ENCODE assay signal across 10 cellular contexts in genomic region chr1:184866991-184867788, GRCh38.
DNase-seq lines count a peak whose midpoint lies in the region; ATAC-seq and TF ChIP-seq lines count a peak whose summit lies in the region.
"Had no signal": no experiment of that assay in that cellular context is flagged by ENCODE, and none has a peak within 500 bp of the region (broad histone marks: within the 10 kb centered on the region; RNA-seq: fewer than 3 reads in every experiment).

No MANE protein-coding gene starts in this region.

- H3K9me3 ChIP-seq in breast epithelium (no peaks in the 10 kb centered on the region), osteoblast (ENCODE audit: low read depth, low read length) (no peaks in the 10 kb centered on the region), hepatocyte (ENCODE audit: low read depth) (no peaks in the 10 kb centered on the region)

- peak overlapping the region; percentile 80 to 82 for H3K27ac ChIP-seq in breast epithelium
- H3K27ac ChIP-seq in osteoblast (ENCODE audit: low read depth, low read length) = no peak overlapping the region
- no peak overlapping the region for H3K27ac ChIP-seq in hepatocyte
- H3K27ac ChIP-seq: 22Rv1, cardiac muscle cell had no signal

- H3K36me3 ChIP-seq in breast epithelium = no peaks in the 10 kb centered on the region
- no peaks in the 10 kb centered on the region for H3K36me3 ChIP-seq in osteoblast (ENCODE audit: insufficient read depth, low read length)
- no peaks in the 10 kb centered on the region for H3K36me3 ChIP-seq in hepatocyte (replicated peaks; ENCODE audit: insufficient read depth, low read depth)
- H3K36me3 ChIP-seq: cardiac muscle cell had no signal

- 78% methylated on average over 6 of the region's 6 CpGs for WGBS in hepatocyte (ENCODE audit: low lambda C conversion rate, missing lambda C conversion rate)

- intact Hi-C loops in breast epithelium (cut with DNase I; ENCODE audit: low total_unique reads) = no loop called here

- H3K4me2 ChIP-seq in osteoblast (ENCODE audit: insufficient read depth, low read length) = peak overlapping the region; percentile 53
- H3K4me2 ChIP-seq in hepatocyte = no peak overlapping the region

- TF ChIP-seq CTCF in breast epithelium (IDR thresholded peaks at IDR 0.05) (no peak), osteoblast (IDR thresholded peaks at IDR 0.05; ENCODE audit: extremely low read depth, low read depth, low read length) (no peak), hepatocyte (IDR thresholded peaks at IDR 0.05; ENCODE audit: poor library complexity) (no peak)

- H3K27me3 ChIP-seq in breast epithelium = no peaks in the 10 kb centered on the region
- H3K27me3 ChIP-seq in osteoblast (ENCODE audit: insufficient read depth, low read length) = peaks cover 66% of the 10 kb centered on the region
- no peaks in the 10 kb centered on the region for H3K27me3 ChIP-seq in hepatocyte
- H3K27me3 ChIP-seq: cardiac muscle cell had no signal

- no peaks in the 10 kb centered on the region for H3K79me2 ChIP-seq in osteoblast (ENCODE audit: insufficient read depth, low read length)
- H3K79me2 ChIP-seq in hepatocyte = no peaks in the 10 kb centered on the region

- peak; percentile 95 for ATAC-seq in HG03045 (IDR thresholded peaks at IDR 0.05; ENCODE audit: unreplicated experiment)

- DNase-seq in NCI-H2107 treated with DMSO at 0.1 percent for 48 hours (lab: John Stamatoyannopoulos, UW; ENCODE audit: unreplicated experiment) (peak; percentile 43), NCI-H2107 (lab: John Stamatoyannopoulos, UW) (no peak), SKM-1 treated with dmso at 0.1 percent for 144 hours (lab: John Stamatoyannopoulos, UW; ENCODE audit: unreplicated experiment) (peak; percentile 94), breast epithelium (ENCODE audit: low spot score in 2 of 2) (no peak), osteoblast (ENCODE audit: insufficient read length, low spot score, missing footprints) (no peak), NCI-H82 (lab: John Stamatoyannopoulos, UW) (no peak), hepatocyte (ENCODE audit: low spot score) (no peak)

- no peaks in the 10 kb centered on the region for H3K9me2 ChIP-seq in hepatocyte (replicated peaks; ENCODE audit: insufficient read depth)

- no peak for TF ChIP-seq POLR2A in breast epithelium (IDR thresholded peaks at IDR 0.05)

- H4K20me1 ChIP-seq in osteoblast (ENCODE audit: insufficient read depth, low read length) = no peaks in the 10 kb centered on the region
- no peaks in the 10 kb centered on the region for H4K20me1 ChIP-seq in hepatocyte (ENCODE audit: insufficient read depth, poor library complexity, severe bottlenecking)

- peaks cover 0 to 6% of the 10 kb centered on the region in 2 donors for H3K4me1 ChIP-seq in breast epithelium
- H3K4me1 ChIP-seq in osteoblast (ENCODE audit: insufficient read depth, low read length) = peaks cover 12% of the 10 kb centered on the region
- no peaks in the 10 kb centered on the region for H3K4me1 ChIP-seq in hepatocyte (ENCODE audit: insufficient read depth)

- H3K4me3 ChIP-seq in breast epithelium = no peak overlapping the region
- no peak overlapping the region for H3K4me3 ChIP-seq in osteoblast (ENCODE audit: insufficient read depth, low read length)
- H3K4me3 ChIP-seq in hepatocyte = no peak overlapping the region
- H3K4me3 ChIP-seq: cardiac muscle cell had no signal

- H2AFZ ChIP-seq in osteoblast (ENCODE audit: low read length) (no peak overlapping the region), hepatocyte (no peak overlapping the region)

Comparison
In these comparisons a context has a peak if more than half of its experiments do, and no peak if none do; other contexts are left out.
1. DNase-seq: peak in NCI-H2107 treated with DMSO at 0.1 percent for 48 hours (single experiment) and SKM-1 treated with dmso at 0.1 percent for 144 hours (single experiment); none in NCI-H2107 (single experiment), breast epithelium (0 of 2), osteoblast (single experiment), NCI-H82 (single experiment) and hepatocyte (single experiment).
2. H3K27ac ChIP-seq: peak in breast epithelium (2 of 2); none in osteoblast (single experiment) and hepatocyte (single experiment).